Comparison of ENCODE assay signal across 1 cellular context in the genomic region with DNA sequence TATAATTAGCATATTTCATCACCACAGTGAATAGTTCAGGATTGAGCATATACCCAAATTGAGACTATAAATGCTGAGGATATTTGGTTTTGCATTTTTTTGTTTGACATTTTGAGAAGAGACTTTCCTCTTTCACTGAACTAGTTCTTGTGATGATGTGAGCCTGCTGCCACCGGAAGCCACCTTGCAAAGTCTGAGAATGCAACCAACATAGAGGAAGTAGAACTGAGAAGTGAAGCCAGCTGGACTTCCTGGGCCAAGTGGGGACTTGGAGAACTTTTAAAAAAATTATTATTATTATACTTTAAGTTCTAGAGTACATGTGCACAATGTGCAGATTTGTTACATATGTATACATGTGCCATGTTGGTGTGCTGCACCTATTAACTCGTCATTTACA.
TF ChIP-seq lines count a peak whose summit lies in the region.

No MANE protein-coding gene starts in this region.

TF ChIP-seq in HepG2, 621 proteins besides CTCF, POLR2A, EP300 and RAD21 (continued from another document):
- TF ChIP-seq, protein P1, sequence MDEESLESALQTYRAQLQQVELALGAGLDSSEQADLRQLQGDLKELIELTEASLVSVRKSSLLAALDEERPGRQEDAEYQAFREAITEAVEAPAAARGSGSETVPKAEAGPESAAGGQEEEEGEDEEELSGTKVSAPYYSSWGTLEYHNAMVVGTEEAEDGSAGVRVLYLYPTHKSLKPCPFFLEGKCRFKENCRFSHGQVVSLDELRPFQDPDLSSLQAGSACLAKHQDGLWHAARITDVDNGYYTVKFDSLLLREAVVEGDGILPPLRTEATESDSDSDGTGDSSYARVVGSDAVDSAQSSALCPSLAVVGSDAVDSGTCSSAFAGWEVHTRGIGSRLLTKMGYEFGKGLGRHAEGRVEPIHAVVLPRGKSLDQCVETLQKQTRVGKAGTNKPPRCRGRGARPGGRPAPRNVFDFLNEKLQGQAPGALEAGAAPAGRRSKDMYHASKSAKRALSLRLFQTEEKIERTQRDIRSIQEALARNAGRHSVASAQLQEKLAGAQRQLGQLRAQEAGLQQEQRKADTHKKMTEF (CRISPR knock-in tag; IDR thresholded peaks at IDR 0.05), result no peak
- TF ChIP-seq NFE2L1 (CRISPR knock-in tag; IDR thresholded peaks at IDR 0.05; ENCODE audit: borderline replicate concordance) (no peak), REL (CRISPR knock-in tag; conservative IDR thresholded peaks at IDR 0.05) (no peak), ZNF598 (CRISPR knock-in tag; IDR thresholded peaks at IDR 0.05; ENCODE audit: borderline replicate concordance) (no peak), ZNF678 (CRISPR knock-in tag; IDR thresholded peaks at IDR 0.05) (no peak), ZNF672 (CRISPR knock-in tag; IDR thresholded peaks at IDR 0.05) (no peak), NR3C1 (CRISPR knock-in tag; IDR thresholded peaks at IDR 0.05) (no peak)
